ENCODE assay signal across 25 cellular contexts in genomic region chr6:28948782-28949486, GRCh38. TPM values are rescaled to one million over a fixed set of nuclear protein-coding genes. Genes with fewer than 3 reads are reported as not detected.
DNase-seq lines count a peak whose midpoint lies in the region; ATAC-seq and TF ChIP-seq lines count a peak whose summit lies in the region.
"Had no signal": no experiment of that assay in that cellular context is flagged by ENCODE, and none has a peak within 500 bp of the region (broad histone marks: within the 10 kb centered on the region; RNA-seq: fewer than 3 reads in every experiment).

No MANE protein-coding gene starts in this region.

- H2AFZ ChIP-seq in H9 (ENCODE audit: low read length) = no peak overlapping the region

- peak overlapping the region; percentile 9 to 86 (median 51); a peak in 2 of 7 replicates for H3K27ac Mint-ChIP-seq in H9
- H3K27ac Mint-ChIP-seq: mesothelial cell of epicardium had no signal

- H3K4ac ChIP-seq in H9 (ENCODE audit: low read depth, low read length) = no peak overlapping the region

- no peaks in the 10 kb centered on the region for H3K9me3 ChIP-seq in H9 (ENCODE audit: control insufficient read depth, low read depth, low read length)
- H3K9me3 ChIP-seq in Panc1 (ENCODE audit: control insufficient read depth, insufficient read depth, low read depth, low read length) = no peaks in the 10 kb centered on the region
- H3K9me3 ChIP-seq: gastroesophageal sphincter had no signal

- no peak overlapping the region for H4K8ac ChIP-seq in H9 (replicated peaks; ENCODE audit: insufficient read length, low read depth, low read length)

- H3K9me3 Mint-ChIP-seq in H9 = peaks cover 7 to 9% of the 10 kb centered on the region in 2 experiments
- H3K9me3 Mint-ChIP-seq: activated T-cell treated with anti-CD3 and anti-CD28 coated beads, Interleukin-2, amount 50 U/mL, for 4 hours had no signal

- in situ Hi-C loops in Panc1 (cut with HindIII; ENCODE audit: low pct_unique_long_range_greater_than_20kb, low sequenced_read_pairs) = no loop called here

- H3K4me3 ChIP-seq in BJ (ENCODE audit: low read depth, low read length) = peak overlapping the region; percentile 2
- H3K4me3 ChIP-seq in Panc1 (ENCODE audit: low read depth in 2 of 2, low read length in 2 of 2) = no peak overlapping the region
- H3K4me3 ChIP-seq: BLaER1, gastroesophageal sphincter had no signal

- no peak overlapping the region for H3K14ac ChIP-seq in H9 (ENCODE audit: insufficient read depth, low read length)

- H3K56ac ChIP-seq in H9 (ENCODE audit: insufficient read length, low read depth, low read length) = no peak overlapping the region

- no peak overlapping the region for H2BK12ac ChIP-seq in H9 (ENCODE audit: insufficient read length, low read depth, low read length)

- H3K4me1 ChIP-seq in H9 (ENCODE audit: insufficient read depth, low read length) = peaks cover 2% of the 10 kb centered on the region; the same call in 1 of the 2 replicates
- peaks cover 16% of the 10 kb centered on the region for H3K4me1 ChIP-seq in Panc1 (ENCODE audit: control insufficient read depth, insufficient read depth, low read length)

- H2AK5ac ChIP-seq in H9 (ENCODE audit: insufficient read length, low read length) = no peak overlapping the region

- H3K23me2 ChIP-seq in H9 (ENCODE audit: insufficient read length, low read depth, low read length, poor library complexity, severe bottlenecking) = peaks cover 7% of the 10 kb centered on the region

- CTCF ChIA-PET in BJ (lab: Yijun Ruan, JAX) = no interaction called here
- CTCF ChIA-PET in Panc1 (lab: Charles Lee) = no interaction called here

- H3K79me2 ChIP-seq in H9 (ENCODE audit: insufficient read depth, low read length) = no peaks in the 10 kb centered on the region

- no peak overlapping the region for H3K18ac ChIP-seq in H9 (ENCODE audit: insufficient read length, low read depth, low read length)

- intact Hi-C loops in Panc1 (cut with micrococcal nuclease; ENCODE audit: unreplicated experiment) = no loop called here

- peaks cover 4 to 5% (median 5%) of the 10 kb centered on the region in 3 experiments; a peak in 6 of 7 replicates for H3K36me3 Mint-ChIP-seq in H9 (ENCODE audit: insufficient read depth in 1 of 3, low read depth in 3 of 3)
- H3K36me3 Mint-ChIP-seq: mesothelial cell of epicardium; naive thymus-derived CD4-positive, alpha-beta T cell had no signal

- H3K27me3 ChIP-seq in BJ (ENCODE audit: control insufficient read depth, insufficient read depth, low read length) = no peaks in the 10 kb centered on the region
- H3K27me3 ChIP-seq in H9 (ENCODE audit: insufficient read depth, low read length) = no peaks in the 10 kb centered on the region
- no peaks in the 10 kb centered on the region for H3K27me3 ChIP-seq in Panc1 (ENCODE audit: control insufficient read depth, insufficient read depth, low read length)

- H3K4me1 Mint-ChIP-seq in H9 = peaks cover 23 to 30% of the 10 kb centered on the region in 2 experiments

- H3T11ph ChIP-seq in H9 (ENCODE audit: low read length) = no peak overlapping the region

- H3K27ac ChIP-seq in H9 (ENCODE audit: insufficient read length, low read depth, low read length) (no peak overlapping the region), Panc1 (ENCODE audit: low read length) (peak overlapping the region; percentile 77), epithelial cell of prostate (peak overlapping the region; percentile 80)
- H3K27ac ChIP-seq: BLaER1, gastroesophageal sphincter had no signal

- H3K36me3 ChIP-seq in BJ (ENCODE audit: control insufficient read depth, insufficient read depth, low read length) (no peaks in the 10 kb centered on the region), Panc1 (ENCODE audit: control insufficient read depth, insufficient read depth, low read length) (no peaks in the 10 kb centered on the region)
- H3K36me3 ChIP-seq: BLaER1, gastroesophageal sphincter had no signal

- H3K4me2 ChIP-seq in H9 (ENCODE audit: insufficient read depth, insufficient read length, low read length) = no peak overlapping the region
- H3K4me2 ChIP-seq: BLaER1 had no signal

- peak overlapping the region in 1 of 2 experiments; percentile 26; a peak in 2 of 5 replicates for H3K4me3 Mint-ChIP-seq in H9
- H3K4me3 Mint-ChIP-seq: activated T-cell treated with anti-CD3 and anti-CD28 coated beads, Interleukin-2, amount 50 U/mL, for 4 hours; mesothelial cell of epicardium; naive thymus-derived CD4-positive, alpha-beta T cell had no signal

- H4K20me1 ChIP-seq in H9 (ENCODE audit: control insufficient read depth, insufficient read depth, insufficient read length) = no peaks in the 10 kb centered on the region
- H4K20me1 ChIP-seq: BLaER1 had no signal

- POLR2A ChIA-PET in BJ (lab: Charles Lee) = interaction anchor here (0.6 kb wide), 2 partner anchors 9 to 1396 kb away, joined by 3 to 6 read pairs; no protein-coding TSS in a partner anchor
- POLR2A ChIA-PET in Panc1 (lab: Charles Lee) = interaction anchor here (0.5 to 0.9 kb wide), 5 partner anchors 25 to 83 kb away, joined by 3 to 14 read pairs (median 7); partner anchors contain the start of gene TRIM27

- no CpG with 5 or more reads among the region's 23 CpGs for WGBS in H9 (ENCODE audit: extremely low coverage, insufficient read length, low lambda C conversion rate)

- H3K9ac ChIP-seq in H9 (ENCODE audit: extremely low read depth, insufficient read length, low read length) = no peak overlapping the region
- H3K9ac ChIP-seq: BLaER1 had no signal

- no peak overlapping the region for H4K5ac ChIP-seq in H9 (ENCODE audit: insufficient read length, low read depth, low read length)

- BruUV-seq in Panc1 (replicated peaks; lab: Mats Ljungman, UMichigan) = no TSS peak

- no peak overlapping the region for H4K91ac ChIP-seq in H9 (ENCODE audit: insufficient read length, low read depth, low read length)

- TF ChIP-seq CTCF in BJ (IDR thresholded peaks at IDR 0.05; ENCODE audit: insufficient read depth, low read depth, low read length) (no peak), H9 (conservative IDR thresholded peaks at IDR 0.05) (no peak), Panc1 (IDR thresholded peaks at IDR 0.05) (no peak)

- H2BK15ac ChIP-seq in H9 (ENCODE audit: low read depth, low read length) = no peak overlapping the region

- DNase-seq in BJ (ENCODE audit: low read depth) = no peak
- no peak for DNase-seq in H9
- no peak for DNase-seq in Panc1 (ENCODE audit: low read depth, low spot score)
- DNase-seq in epithelial cell of prostate (ENCODE audit: low read depth, low spot score) = no peak
- DNase-seq in NCI-H128 (lab: John Stamatoyannopoulos, UW; ENCODE audit: unreplicated experiment) = no peak
- no peak for DNase-seq in SKM-1 treated with dmso at 0.1 percent for 144 hours (lab: John Stamatoyannopoulos, UW; ENCODE audit: unreplicated experiment)
- no peak for DNase-seq in NCI-H345 (lab: John Stamatoyannopoulos, UW)
- DNase-seq: ACHN; activated CD4-positive, alpha-beta T cell treated with anti-CD3 and anti-CD28 coated beads for 48 hours; activated naive CD4-positive, alpha-beta T cell treated with anti-CD3 and anti-CD28 coated beads, Interleukin-2, amount 50 U/mL, for 16 hours; activated T-cell treated with anti-CD3 and anti-CD28 coated beads, Interleukin-2, amount 50 U/mL, for 4 hours; amygdala; COR-L47; cortex of kidney; Kasumi-1; left ventricle myocardium superior; naive thymus-derived CD4-positive, alpha-beta T cell; NCI-H187; NCI-H2227 treated with DMSO at 0.1 percent for 48 hours; NCI-H82; occipital lobe had no signal

- H3K79me1 ChIP-seq in H9 (ENCODE audit: insufficient read depth, low read depth, low read length, poor library complexity, severe bottlenecking) = no peaks in the 10 kb centered on the region

- no peak for ATAC-seq in Panc1
- ATAC-seq in GM21619 (IDR thresholded peaks at IDR 0.05; ENCODE audit: unreplicated experiment) = no peak
- ATAC-seq: activated T-cell treated with anti-CD3 and anti-CD28 coated beads, Interleukin-2, amount 50 U/mL, for 4 hours; gastroesophageal sphincter; left ventricle myocardium superior; naive thymus-derived CD4-positive, alpha-beta T cell had no signal

- H2BK120ac ChIP-seq in H9 (ENCODE audit: low read depth, low read length, poor library complexity, severe bottlenecking) = no peak overlapping the region

- no peak overlapping the region for H2BK20ac ChIP-seq in H9 (ENCODE audit: low read depth, low read length, poor library complexity, severe bottlenecking)

- no peak overlapping the region for H3K23ac ChIP-seq in H9 (ENCODE audit: insufficient read length, low read depth, low read length)

- H3K27me3 Mint-ChIP-seq in H9 (ENCODE audit: low read depth) = peaks cover 5% of the 10 kb centered on the region

- H2BK5ac ChIP-seq in H9 (ENCODE audit: insufficient read length, low read length) = no peak overlapping the region

RNA-seq across cellular contexts. Expression of gene TRIM27, which starts 25.1 kb away (rescaled TPM):
- 47.3 TPM in 2 replicates for polyA plus RNA-seq in BJ (2011; rRNA removed)
- polyA minus RNA-seq in BJ (2011; rRNA and poly(A)+ RNA removed) = 34.9 and 48.7 TPM in 2 replicates
- 93.1 and 98.2 TPM in 2 replicates for total RNA-seq in H9 (2021)
- total RNA-seq in Panc1 (2021; ENCODE audit: unreplicated experiment) = 53.0 TPM
- polyA plus RNA-seq in Panc1 (2012; ENCODE audit: insufficient read length) = 42.6 TPM

RNA-seq across cellular contexts. Expression of gene ZNF311, which starts 56.2 kb away (rescaled TPM):
- polyA plus RNA-seq in BJ (2011; rRNA removed) = 0.74 and 1.0 TPM in 2 replicates
- 0.72 and 1.0 TPM in 2 replicates for polyA minus RNA-seq in BJ (2011; rRNA and poly(A)+ RNA removed)
- total RNA-seq in H9 (2021) (0.57 and 0.68 TPM in 2 replicates), Panc1 (2021; ENCODE audit: unreplicated experiment) (0.39 TPM)
- polyA plus RNA-seq in Panc1 (2012; ENCODE audit: insufficient read length) = 0.29 TPM
